Comparison of ENCODE assay signal across 14 cellular contexts in genomic region chr14:91919814-91920213, GRCh38. TPM values are rescaled to one million over a fixed set of nuclear protein-coding genes. Genes with fewer than 3 reads are reported as not detected.
DNase-seq lines count a peak whose midpoint lies in the region; ATAC-seq, FAIRE-seq and TF ChIP-seq lines count a peak whose summit lies in the region.
"Had no signal": no experiment of that assay in that cellular context is flagged by ENCODE, and none has a peak within 500 bp of the region (broad histone marks: within the 10 kb centered on the region; RNA-seq: fewer than 3 reads in every experiment).

No MANE protein-coding gene starts in this region.

- DNase-seq in Peyer's patch (no peak), fibroblast of pulmonary artery (ENCODE audit: low read depth) (peak; percentile 60), pancreas (no peak), uterus (peak in 1 of 2 donors; percentile 43), G401 (ENCODE audit: low spot score) (no peak), NCI-H2196 treated with DMSO at 0.1 percent for 48 hours (lab: John Stamatoyannopoulos, UW; ENCODE audit: unreplicated experiment) (no peak)
- DNase-seq: activated gamma-delta T cell treated with Interleukin-2 at 50 U/mL for 16 hours; central memory CD4-positive, alpha-beta T cell; HFFc6; mesenchymal stem cell; MM.1S; nucleus accumbens had no signal

- H3K27me3 ChIP-seq in Peyer's patch (no peaks in the 10 kb centered on the region), pancreas (no peaks in the 10 kb centered on the region), uterus (no peaks in the 10 kb centered on the region)

- no peak overlapping the region for H3K4me3 ChIP-seq in Peyer's patch
- H3K4me3 ChIP-seq in fibroblast of pulmonary artery (replicated peaks; ENCODE audit: low read depth, low read length) = no peak overlapping the region
- H3K4me3 ChIP-seq in pancreas = no peak overlapping the region
- H3K4me3 ChIP-seq in uterus = no peak overlapping the region

- TF ChIP-seq CTCF in Peyer's patch (IDR thresholded peaks at IDR 0.05) (no peak), fibroblast of pulmonary artery (IDR thresholded peaks at IDR 0.05; ENCODE audit: low read length, missing control alignments) (no peak), pancreas (IDR thresholded peaks at IDR 0.05) (no peak), uterus (IDR thresholded peaks at IDR 0.05) (no peak)

- in situ Hi-C loops in G401 (cut with HindIII; ENCODE audit: low sequenced_read_pairs) = no loop called here

- intact Hi-C loops in pancreas (cut with DNase I) = no loop called here
- intact Hi-C loops in uterus (cut with DNase I; ENCODE audit: low total_unique reads) = no loop called here

- ATAC-seq in pancreas = peak in 3 of 4 donors; percentile 35 to 64 (median 59)
- ATAC-seq in HG03175 (IDR thresholded peaks at IDR 0.05; ENCODE audit: unreplicated experiment) = no peak

- TF ChIP-seq POLR2A in Peyer's patch (IDR thresholded peaks at IDR 0.05) = no peak
- no peak for TF ChIP-seq POLR2A in uterus (IDR thresholded peaks at IDR 0.05)

- 58% methylated on average over 4 of the region's 4 CpGs for WGBS in pancreas, 2 donors

- H3K9me3 ChIP-seq in Peyer's patch (no peaks in the 10 kb centered on the region), pancreas (no peaks in the 10 kb centered on the region), uterus (no peaks in the 10 kb centered on the region)

- H3K4me1 ChIP-seq in Peyer's patch = no peaks in the 10 kb centered on the region
- H3K4me1 ChIP-seq in pancreas = no peaks in the 10 kb centered on the region
- H3K4me1 ChIP-seq in uterus = peaks cover 0 to 5% of the 10 kb centered on the region in 2 donors

- H3K36me3 ChIP-seq in Peyer's patch = no peaks in the 10 kb centered on the region
- H3K36me3 ChIP-seq in pancreas = no peaks in the 10 kb centered on the region
- no peaks in the 10 kb centered on the region for H3K36me3 ChIP-seq in uterus

- FAIRE-seq in pancreas (lab: Jason Lieb, UNC) = no peak
- FAIRE-seq: D721Med had no signal

- H3K27ac ChIP-seq in Peyer's patch (peak overlapping the region in 3 of 4 donors; percentile 32 to 55 (median 48)), pancreas (no peak overlapping the region), uterus (peak overlapping the region; percentile 49 to 61)

RNA-seq across cellular contexts. Expression of gene FBLN5, which starts 27.7 kb away (rescaled TPM):
- total RNA-seq in Peyer's patch = 10 to 100 TPM; 30.5 to 61.1 (median 51.2) TPM
- total RNA-seq in pancreas = 10 to 100 TPM; 11.5 to 34.3 (median 23.3) TPM
- 10 to 100 TPM; 21.4 to 22.5 TPM for polyA plus RNA-seq in pancreas
- 100 to 1,000 TPM in 2 of 4 donors, 10 to 100 TPM in 2; 48.0 to 304 (median 165) TPM for total RNA-seq in uterus
- 1.3 TPM in 1 of 2 replicates, not detected in the other for total RNA-seq in G401 (2014; rRNA removed; shearing (Covaris generic))

RNA-seq across cellular contexts. Expression of gene TC2N, which starts 52.5 kb away (rescaled TPM):
- 10 to 100 TPM; 35.2 to 59.4 (median 50.9) TPM for total RNA-seq in Peyer's patch
- 100 to 1,000 TPM in 5 of 6 donors, 10 to 100 TPM in 1; 96.5 to 215 (median 119) TPM for total RNA-seq in pancreas
- 10 to 100 TPM; 23.9 to 45.4 TPM for polyA plus RNA-seq in pancreas
- total RNA-seq in uterus = 10 to 100 TPM; 25.4 to 79.1 (median 36.5) TPM
- total RNA-seq in G401 (2014; rRNA removed; shearing (Covaris generic)) = not detected in 2 replicates

Comparison
In these comparisons a context has a peak if more than half of its experiments do, and no peak if none do; other contexts are left out.
1. H3K27ac ChIP-seq: peak in Peyer's patch (3 of 4) and uterus (2 of 2); none in pancreas (0 of 4).
2. RNA of gene TC2N, which starts 52.5 kb away (total RNA-seq): 96.5 to 215 TPM in pancreas, 35.2 to 59.4 TPM in Peyer's patch and 25.4 to 79.1 TPM in uterus; not detected in G401; every median in the first group is over 10 times any median in the second.